ENCODE assay signal across 21 cellular contexts in genomic region chrX:101081257-101081656, GRCh38. TPM values are rescaled to one million over a fixed set of nuclear protein-coding genes. Genes with fewer than 3 reads are reported as not detected.
DNase-seq lines count a peak whose midpoint lies in the region; ATAC-seq, FAIRE-seq and TF ChIP-seq lines count a peak whose summit lies in the region.
"Had no signal": no experiment of that assay in that cellular context is flagged by ENCODE, and none has a peak within 500 bp of the region (broad histone marks: within the 10 kb centered on the region; RNA-seq: fewer than 3 reads in every experiment).

No MANE protein-coding gene starts in this region.

- H3K36me3 ChIP-seq in bronchial epithelial cell (ENCODE audit: control insufficient read depth, insufficient read depth, low read length), result no peaks in the 10 kb centered on the region
- no peaks in the 10 kb centered on the region for H3K36me3 ChIP-seq in esophagus muscularis mucosa
- no peaks in the 10 kb centered on the region for H3K36me3 ChIP-seq in mucosa of descending colon (ENCODE audit: low read depth)

- H3K4me3 ChIP-seq in bronchial epithelial cell (ENCODE audit: low read depth, low read length) (no peak overlapping the region), esophagus muscularis mucosa (peak overlapping the region in 3 of 4 donors; percentile 55 to 60 (median 58)), mucosa of descending colon (no peak overlapping the region)

- 38% methylated on average over 2 of the region's 2 CpGs for WGBS in esophagus muscularis mucosa

- TF ChIP-seq EP300 in esophagus muscularis mucosa (IDR thresholded peaks at IDR 0.05), result no peak

- H3K27me3 ChIP-seq in bronchial epithelial cell (ENCODE audit: control insufficient read depth, insufficient read depth, low read length), result no peaks in the 10 kb centered on the region
- no peaks in the 10 kb centered on the region for H3K27me3 ChIP-seq in esophagus muscularis mucosa

- TF ChIP-seq POLR2A in esophagus muscularis mucosa (IDR thresholded peaks at IDR 0.05; ENCODE audit: low read depth), result no peak

- H3K9me3 ChIP-seq in esophagus muscularis mucosa, result no peaks in the 10 kb centered on the region
- no peaks in the 10 kb centered on the region for H3K9me3 ChIP-seq in mucosa of descending colon

- TF ChIP-seq CTCF in bronchial epithelial cell (IDR thresholded peaks at IDR 0.05; ENCODE audit: insufficient read depth, low read length, severe bottlenecking) (no peak), esophagus muscularis mucosa (IDR thresholded peaks at IDR 0.05) (no peak), mucosa of descending colon (IDR thresholded peaks at IDR 0.05) (no peak)

- ATAC-seq in mucosa of descending colon, result peak; percentile 19

- DNase-seq in bronchial epithelial cell (ENCODE audit: low read depth), result peak; percentile 50
- no peak for DNase-seq in esophagus muscularis mucosa (ENCODE audit: extremely low spot score)
- DNase-seq in mucosa of descending colon, result no peak
- DNase-seq in superior temporal gyrus (ENCODE audit: extremely low spot score), result peak; percentile 8
- DNase-seq in cortex of kidney (lab: John Stamatoyannopoulos, UW), result no peak
- DNase-seq in pons (ENCODE audit: low spot score), result no peak
- no peak for DNase-seq in stimulated activated CD4-positive, alpha-beta T cell treated with anti-CD3 and anti-CD28 coated beads, Interleukin-4, amount 100 ng/mL, for 24 hours
- DNase-seq: ACHN, AML-193, H7, KG1, NCI-H1105 treated with DMSO at 0.1 percent for 48 hours, NCI-H1694, NCI-H2081 treated with DMSO at 0.1 percent for 48 hours, NCI-H510A, NCI-H748 treated with DMSO at 0.1 percent for 48 hours, SHP77 had no signal

- intact Hi-C loops in esophagus muscularis mucosa (cut with DNase I) (no loop called here), mucosa of descending colon (cut with DNase I, micrococcal nuclease) (no loop called here)

- no peak for FAIRE-seq in bronchial epithelial cell (lab: Jason Lieb, UNC)
- FAIRE-seq: D721Med had no signal

- H3K4me1 ChIP-seq in esophagus muscularis mucosa (peaks cover 0 to 19% (median 5%) of the 10 kb centered on the region in 4 donors), mucosa of descending colon (ENCODE audit: low read depth) (no peaks in the 10 kb centered on the region)

- H3K27ac ChIP-seq in esophagus muscularis mucosa (replicated peaks in 1 of 4), result peak overlapping the region in 3 of 4 donors; percentile 68 to 76 (median 75)
- H3K27ac ChIP-seq: C4-2B had no signal

RNA-seq across cellular contexts. Expression of gene TMEM35A, which starts 2.6 kb away (rescaled TPM):
- total RNA-seq in bronchial epithelial cell (not detected in 2 replicates), esophagus muscularis mucosa (10 to 100 TPM in 3 of 4 donors, 1 to 10 TPM in 1; 9.9 to 22.9 (median 21.2) TPM), mucosa of descending colon (10 to 100 TPM in 1 of 3 donors, 1 to 10 TPM in 2; 1.4 to 40.6 (median 3.0) TPM)
- total RNA-seq: HT-29, OCI-LY7 had no signal

RNA-seq across cellular contexts. Expression of gene CENPI, which starts 16.7 kb away (rescaled TPM):
- total RNA-seq in bronchial epithelial cell (1.0 and 1.6 TPM in 2 replicates), esophagus muscularis mucosa (1 to 10 TPM; 1.4 to 2.8 (median 1.7) TPM), mucosa of descending colon (1 to 10 TPM; 2.2 to 6.9 (median 2.8) TPM)

RNA-seq across cellular contexts. Expression of gene TRMT2B, which starts 29.3 kb away (rescaled TPM):
- total RNA-seq in bronchial epithelial cell, result 8.4 and 13.6 TPM in 2 replicates
- total RNA-seq in esophagus muscularis mucosa, result 10 to 100 TPM; 11.1 to 15.9 (median 15.7) TPM
- total RNA-seq in mucosa of descending colon, result 10 to 100 TPM; 21.9 to 29.4 (median 26.7) TPM

Comparison
In these comparisons a context has a peak if more than half of its experiments do, and no peak if none do; other contexts are left out.
1. DNase-seq: peak in bronchial epithelial cell (single experiment) and superior temporal gyrus (single experiment); none in esophagus muscularis mucosa (single experiment), mucosa of descending colon (0 of 3), cortex of kidney (single experiment), pons (single experiment) and stimulated activated CD4-positive, alpha-beta T cell treated with anti-CD3 and anti-CD28 coated beads, Interleukin-4, amount 100 ng/mL, for 24 hours (single experiment).
2. H3K4me3 ChIP-seq: peak in esophagus muscularis mucosa (3 of 4); none in bronchial epithelial cell (single experiment) and mucosa of descending colon (single experiment).